Comparison of ENCODE assay signal across 25 cellular contexts in genomic region chr9:116798521-116798920, GRCh38.
"Had no signal": no experiment of that assay in that cellular context is flagged by ENCODE, and none has a peak within 500 bp of the region (broad histone marks: within the 10 kb centered on the region; RNA-seq: fewer than 3 reads in every experiment).

No MANE protein-coding gene starts in this region.

- ATAC-seq: naive thymus-derived CD8-positive, alpha-beta T cell; natural killer cell treated with Interleukin-12 subunit alpha and Interleukin-12 subunit beta and Interleukin-15 and Interleukin-18, amount 100 ng/mL, for 72 hours; pancreas; psoas muscle; right cardiac atrium; right lobe of liver; stimulated activated effector memory CD8-positive, alpha-beta T cell treated with anti-CD3 and anti-CD28 coated beads, Interleukin-12 subunit alpha, Interleukin-12 subunit beta, amount 100 ng/mL, for 72 hours; stimulated activated naive B cell treated with anti-CD40 and anti-IgM and Interleukin-4, amounts not matched to agents 10 μg/mL and 1 μg/mL and 100 μg/mL, for 72 hours; upper lobe of right lung had no signal

- H3K9me3 Mint-ChIP-seq: natural killer cell treated with Interleukin-12 subunit alpha and Interleukin-12 subunit beta and Interleukin-15 and Interleukin-18, amount 100 ng/mL, for 72 hours; nephron progenitor cell; neural crest cell; stimulated activated naive B cell treated with anti-CD40 and anti-IgM and Interleukin-4, amounts not matched to agents 10 μg/mL and 1 μg/mL and 100 μg/mL, for 72 hours; type B pancreatic cell had no signal

- H3K27ac Mint-ChIP-seq: naive thymus-derived CD8-positive, alpha-beta T cell; natural killer cell treated with Interleukin-12 subunit alpha and Interleukin-12 subunit beta and Interleukin-15 and Interleukin-18, amount 100 ng/mL, for 72 hours; nephron progenitor cell; progenitor cell of endocrine pancreas; stimulated activated effector memory CD8-positive, alpha-beta T cell treated with anti-CD3 and anti-CD28 coated beads, Interleukin-12 subunit alpha, Interleukin-12 subunit beta, amount 100 ng/mL, for 72 hours; stimulated activated naive B cell treated with anti-CD40 and anti-IgM and Interleukin-4, amounts not matched to agents 10 μg/mL and 1 μg/mL and 100 μg/mL, for 72 hours; stimulated activated naive CD8-positive, alpha-beta T cell treated with anti-CD3 and anti-CD28 coated beads, Interleukin-15, Interleukin-2, amounts not matched to agents 100 ng/mL and 50 ng/mL, for 24 hours; type B pancreatic cell had no signal

- H3K4me1 Mint-ChIP-seq: naive thymus-derived CD8-positive, alpha-beta T cell; stimulated activated effector memory CD8-positive, alpha-beta T cell treated with anti-CD3 and anti-CD28 coated beads, Interleukin-12 subunit alpha, Interleukin-12 subunit beta, amount 100 ng/mL, for 72 hours had no signal

- H3K4me3 Mint-ChIP-seq: naive thymus-derived CD8-positive, alpha-beta T cell; natural killer cell treated with Interleukin-12 subunit alpha and Interleukin-12 subunit beta and Interleukin-15 and Interleukin-18, amount 100 ng/mL, for 72 hours; nephron progenitor cell; neural crest cell; stimulated activated effector memory CD8-positive, alpha-beta T cell treated with anti-CD3 and anti-CD28 coated beads, Interleukin-12 subunit alpha, Interleukin-12 subunit beta, amount 100 ng/mL, for 72 hours; stimulated activated naive B cell treated with anti-CD40 and anti-IgM and Interleukin-4, amounts not matched to agents 10 μg/mL and 1 μg/mL and 100 μg/mL, for 72 hours; stimulated activated naive CD8-positive, alpha-beta T cell treated with anti-CD3 and anti-CD28 coated beads, Interleukin-15, Interleukin-2, amounts not matched to agents 100 ng/mL and 50 ng/mL, for 24 hours; type B pancreatic cell had no signal

- H3K36me3 Mint-ChIP-seq: naive thymus-derived CD8-positive, alpha-beta T cell; natural killer cell treated with Interleukin-12 subunit alpha and Interleukin-12 subunit beta and Interleukin-15 and Interleukin-18, amount 100 ng/mL, for 72 hours; stimulated activated effector memory CD8-positive, alpha-beta T cell treated with anti-CD3 and anti-CD28 coated beads, Interleukin-12 subunit alpha, Interleukin-12 subunit beta, amount 100 ng/mL, for 72 hours; stimulated activated naive B cell treated with anti-CD40 and anti-IgM and Interleukin-4, amounts not matched to agents 10 μg/mL and 1 μg/mL and 100 μg/mL, for 72 hours had no signal

- DNase-seq: naive thymus-derived CD8-positive, alpha-beta T cell; nephron progenitor cell; nucleus accumbens; pancreas; psoas muscle; right cardiac atrium; right lobe of liver; sigmoid colon; small intestine; stimulated activated CD4-positive, alpha-beta T cell treated with anti-CD3 and anti-CD28 coated beads, Interleukin-15, amount 100 ng/mL, for 24 hours; stimulated activated CD4-positive, alpha-beta T cell treated with anti-CD3 and anti-CD28 coated beads, Interleukin-2, amount 100 ng/mL, for 24 hours; stimulated activated CD4-positive, alpha-beta T cell treated with anti-CD3 and anti-CD28 coated beads, Interleukin-2, amount 100 ng/mL, for 48 hours; stimulated activated CD4-positive, alpha-beta T cell treated with anti-CD3 and anti-CD28 coated beads, Interleukin-4, amount 100 ng/mL, for 24 hours; stimulated activated naive B cell treated with anti-CD40 and anti-IgM and Interleukin-4, amounts not matched to agents 10 μg/mL and 1 μg/mL and 100 μg/mL, for 72 hours; stimulated activated naive CD4-positive, alpha-beta T cell treated with Interleukin-2 at 50 U/mL for 16 hours; stomach; thyroid gland; upper lobe of right lung; uterus had no signal

- H3K27me3 Mint-ChIP-seq: progenitor cell of endocrine pancreas, type B pancreatic cell had no signal
